In genomic region chr13:45691251-45691650, GRCh38 we compare ENCODE assay signal across 32 cellular contexts. TPM values are rescaled to one million over a fixed set of nuclear protein-coding genes. Genes with fewer than 3 reads are reported as not detected.
"Had no signal": no experiment of that assay in that cellular context is flagged by ENCODE, and none has a peak within 500 bp of the region (broad histone marks: within the 10 kb centered on the region; RNA-seq: fewer than 3 reads in every experiment).

No MANE protein-coding gene starts in this region.

- H3K9ac ChIP-seq: KMS-11 had no signal

- H3K36me3 ChIP-seq: Peyer's patch had no signal

- H3K27ac Mint-ChIP-seq: activated B cell treated with CpG ODN at 0.5 μM for 24 hours; activated CD4-positive, alpha-beta T cell treated with anti-CD3 and anti-CD28 coated beads, Interleukin-2, amount 10 ng/mL, durations not matched to agents 24 days and 14 days; activated CD8-positive, alpha-beta T cell treated with anti-CD3 and anti-CD28 coated beads, Interleukin-2, amount 10 ng/mL, durations not matched to agents 7 days and 5 days; activated naive CD4-positive, alpha-beta T cell treated with anti-CD3 and anti-CD28 coated beads, Interleukin-2, amount 10 ng/mL, durations not matched to agents 7 days and 5 days; activated naive CD8-positive, alpha-beta T cell; activated naive CD8-positive, alpha-beta T cell treated with anti-CD3 and anti-CD28 coated beads, Interleukin-2, amount 50 U/mL, for 24 hours; activated T-cell treated with anti-CD3 and anti-CD28 coated beads, Interleukin-2, amount 50 U/mL, for 24 hours; brain had no signal

- ATAC-seq: activated CD8-positive, alpha-beta T cell treated with anti-CD3 and anti-CD28 coated beads, Interleukin-2, amount 10 ng/mL, durations not matched to agents 7 days and 5 days; activated naive CD8-positive, alpha-beta T cell treated with anti-CD3 and anti-CD28 coated beads, Interleukin-2, amount 50 U/mL, for 24 hours; PC-3 had no signal

- DNase-seq: activated B cell treated with CpG ODN at 0.5 μM for 24 hours; activated CD4-positive, alpha-beta T cell treated with anti-CD3 and anti-CD28 coated beads, Interleukin-2, amount 10 ng/mL, durations not matched to agents 24 days and 14 days; activated CD4-positive, alpha-beta T cell treated with anti-CD3 and anti-CD28 coated beads, Interleukin-2, amount 50 U/mL, for 48 hours; activated CD8-positive, alpha-beta T cell treated with anti-CD3 and anti-CD28 coated beads, Interleukin-2, amount 10 ng/mL, durations not matched to agents 7 days and 5 days; activated naive CD4-positive, alpha-beta T cell treated with anti-CD3 and anti-CD28 coated beads, Interleukin-2, amount 10 ng/mL, durations not matched to agents 7 days and 5 days; activated naive CD8-positive, alpha-beta T cell treated with anti-CD3 and anti-CD28 coated beads, Interleukin-2, amount 50 U/mL, for 24 hours; activated T-cell treated with anti-CD3 and anti-CD28 coated beads, Interleukin-2, amount 50 U/mL, for 24 hours; anterior cingulate cortex; caudate nucleus; cerebellar nuclear complex; MM.1S; MV-4-11; NCI-H1092; NCI-H187 treated with DMSO at 0.1 percent for 48 hours; NCI-H2081; NCI-H2171; NCI-H510A; NCI-H526; PC-3; Peyer's patch; Right ventricle myocardium superior; SW 1271; T-helper 1 cell; T-helper 2 cell; T-helper 9 cell had no signal

- H3K4me1 ChIP-seq: Peyer's patch had no signal

- H3K4me3 ChIP-seq: Peyer's patch had no signal

- H3K36me3 Mint-ChIP-seq: activated naive CD4-positive, alpha-beta T cell treated with anti-CD3 and anti-CD28 coated beads, Interleukin-2, amount 10 ng/mL, durations not matched to agents 7 days and 5 days; brain had no signal

- H3K27me3 Mint-ChIP-seq: activated naive CD8-positive, alpha-beta T cell treated with anti-CD3 and anti-CD28 coated beads, Interleukin-2, amount 50 U/mL, for 24 hours had no signal

- H3K4me1 Mint-ChIP-seq: activated B cell treated with CpG ODN at 0.5 μM for 24 hours had no signal

- H3K4me3 Mint-ChIP-seq: activated B cell treated with CpG ODN at 0.5 μM for 24 hours; activated CD4-positive, alpha-beta T cell treated with anti-CD3 and anti-CD28 coated beads, Interleukin-2, amount 10 ng/mL, durations not matched to agents 24 days and 14 days; activated CD8-positive, alpha-beta T cell treated with anti-CD3 and anti-CD28 coated beads, Interleukin-2, amount 10 ng/mL, durations not matched to agents 7 days and 5 days; activated naive CD4-positive, alpha-beta T cell treated with anti-CD3 and anti-CD28 coated beads, Interleukin-2, amount 10 ng/mL, durations not matched to agents 7 days and 5 days; activated naive CD8-positive, alpha-beta T cell; activated naive CD8-positive, alpha-beta T cell treated with anti-CD3 and anti-CD28 coated beads, Interleukin-2, amount 50 U/mL, for 24 hours; activated T-cell treated with anti-CD3 and anti-CD28 coated beads, Interleukin-2, amount 50 U/mL, for 24 hours; brain had no signal

- H3K27ac ChIP-seq: KMS-11, Peyer's patch, RWPE1, VCaP had no signal

- H3K27me3 ChIP-seq: Peyer's patch had no signal

- H3K9me3 Mint-ChIP-seq: activated B cell treated with CpG ODN at 0.5 μM for 24 hours; activated CD4-positive, alpha-beta T cell treated with anti-CD3 and anti-CD28 coated beads, Interleukin-2, amount 10 ng/mL, durations not matched to agents 24 days and 14 days; activated naive CD4-positive, alpha-beta T cell treated with anti-CD3 and anti-CD28 coated beads, Interleukin-2, amount 10 ng/mL, durations not matched to agents 7 days and 5 days; activated naive CD8-positive, alpha-beta T cell treated with anti-CD3 and anti-CD28 coated beads, Interleukin-2, amount 50 U/mL, for 24 hours; activated T-cell treated with anti-CD3 and anti-CD28 coated beads, Interleukin-2, amount 50 U/mL, for 24 hours had no signal

- H3K9me3 ChIP-seq: Peyer's patch had no signal

RNA-seq across cellular contexts. Expression of gene CBY2, which starts 10.9 kb away (rescaled TPM):
- total RNA-seq: activated B cell treated with CpG ODN at 0.5 μM for 24 hours; activated CD4-positive, alpha-beta T cell treated with anti-CD3 and anti-CD28 coated beads, Interleukin-2, amount 10 ng/mL, durations not matched to agents 24 days and 14 days; activated CD8-positive, alpha-beta T cell treated with anti-CD3 and anti-CD28 coated beads, Interleukin-2, amount 10 ng/mL, durations not matched to agents 7 days and 5 days; bronchial epithelial cell; LHCN-M2; PC-3; Peyer's patch; Right ventricle myocardium superior had no signal
